29 cellular contexts compared by ENCODE assay signal in genomic region chr19:23346696-23347095, GRCh38.
"Had no signal": no experiment of that assay in that cellular context is flagged by ENCODE, and none has a peak within 500 bp of the region (broad histone marks: within the 10 kb centered on the region; RNA-seq: fewer than 3 reads in every experiment).

No MANE protein-coding gene starts in this region.

- H3K27ac ChIP-seq: ascending aorta, brain microvascular endothelial cell, epithelial cell of prostate, esophagus squamous epithelium, neural progenitor cell, right lobe of liver, skin epidermis, suprapubic skin, tibial artery had no signal

- ATAC-seq: left colon; naive thymus-derived CD8-positive, alpha-beta T cell; right lobe of liver; SK-N-SH treated with all-trans-retinoic acid at 6 μM for 48 hours; stimulated activated effector memory CD8-positive, alpha-beta T cell treated with anti-CD3 and anti-CD28 coated beads, Interleukin-12 subunit alpha, Interleukin-12 subunit beta, amount 100 ng/mL, for 72 hours; stimulated activated naive CD8-positive, alpha-beta T cell treated with anti-CD3 and anti-CD28 coated beads, Interleukin-15, amount 100 ng/mL, for 72 hours; T-helper 17 cell had no signal

- H3K27me3 ChIP-seq: ascending aorta, brain microvascular endothelial cell, esophagus squamous epithelium, neural progenitor cell, right lobe of liver, suprapubic skin, tibial artery had no signal

- H2AFZ ChIP-seq: neural progenitor cell had no signal

- H3K4me2 ChIP-seq: neural progenitor cell had no signal

- FAIRE-seq: frontal cortex, kidney had no signal

- H3K4me3 ChIP-seq: ascending aorta, esophagus squamous epithelium, neural progenitor cell, right lobe of liver, skin epidermis, suprapubic skin, tibial artery had no signal

- DNase-seq: activated CD4-positive, alpha-beta memory T cell treated with anti-CD3 and anti-CD28 coated beads for 36 hours; activated CD4-positive, alpha-beta T cell treated with anti-CD3 and anti-CD28 coated beads, Interleukin-2, amount 10 ng/mL, durations not matched to agents 24 days and 14 days; activated CD4-positive, CD25-positive, alpha-beta regulatory T cell treated with anti-CD3 and anti-CD28 coated beads, Interleukin-2, amount 50 U/mL, for 72 hours; activated CD8-positive, alpha-beta memory T cell treated with anti-CD3 and anti-CD28 coated beads, Interleukin-2, amount 50 U/mL, for 4 hours; activated effector memory CD4-positive, alpha-beta T cell treated with anti-CD3 and anti-CD28 coated beads, Interleukin-2, amount 50 U/mL, for 16 hours; activated naive CD4-positive, alpha-beta T cell treated with anti-CD3 and anti-CD28 coated beads for 36 hours; activated naive CD8-positive, alpha-beta T cell treated with anti-CD3 and anti-CD28 coated beads for 36 hours; activated T-cell treated with anti-CD3 and anti-CD28 coated beads, Interleukin-2, amount 50 U/mL, for 1 hour; brain microvascular endothelial cell; cortex of kidney; esophagus squamous epithelium; kidney; left colon; naive thymus-derived CD8-positive, alpha-beta T cell; right lobe of liver; stimulated activated CD4-positive, alpha-beta T cell treated with anti-CD3 and anti-CD28 coated beads, Interleukin-12 subunit alpha, Interleukin-12 subunit beta, amount 100 ng/mL, for 4 hours; stimulated activated CD4-positive, alpha-beta T cell treated with anti-CD3 and anti-CD28 coated beads, Interleukin-4, amount 100 ng/mL, for 24 hours; stimulated activated naive CD8-positive, alpha-beta T cell treated with anti-CD3 and anti-CD28 coated beads, Interleukin-15, amount 100 ng/mL, for 72 hours; T-helper 17 cell; T1000; tibial artery had no signal

- H3K4me1 ChIP-seq: ascending aorta, esophagus squamous epithelium, neural progenitor cell, right lobe of liver, suprapubic skin, tibial artery had no signal

- H3K9ac ChIP-seq: neural progenitor cell had no signal
